ENCODE assay signal across 12 cellular contexts in the genomic region with DNA sequence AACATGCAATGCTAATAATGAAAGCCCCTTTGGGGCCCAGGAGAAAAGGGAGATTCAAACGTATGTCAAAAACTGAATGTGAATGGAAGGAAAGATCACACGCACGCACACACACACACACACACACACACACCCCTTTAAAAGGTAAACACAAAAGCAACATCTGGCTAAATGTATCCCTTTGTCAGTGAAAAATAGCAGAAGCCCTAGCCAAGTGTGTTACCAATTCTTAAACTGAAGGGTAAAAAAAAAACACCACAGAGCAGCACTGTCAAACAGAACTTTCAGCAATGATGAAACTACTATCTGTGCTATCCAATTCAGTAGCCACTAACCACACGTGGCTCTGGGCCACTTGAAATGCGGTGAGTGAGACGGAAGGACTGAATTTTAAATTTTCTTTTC. TPM values are rescaled to one million over a fixed set of nuclear protein-coding genes. Genes with fewer than 3 reads are reported as not detected.
A peak's percentile ranks its signal among the peaks of the same experiment; 100 is the strongest.
DNase-seq lines count a peak whose midpoint lies in the region; ATAC-seq, FAIRE-seq and TF ChIP-seq lines count a peak whose summit lies in the region.
"Had no signal": no experiment of that assay in that cellular context is flagged by ENCODE, and none has a peak within 500 bp of the region (broad histone marks: within the 10 kb centered on the region; RNA-seq: fewer than 3 reads in every experiment).

No MANE protein-coding gene starts in this region.

- peak overlapping the region; percentile 38 for H3K4me3 Mint-ChIP-seq in T-helper 2 cell treated with Interferon-gamma antibody and Interleukin-4, amounts not matched to agents 5 μg/mL and 100 μg/mL, for 36 hours
- H3K4me3 Mint-ChIP-seq in glutamatergic neuron (ENCODE audit: unreplicated experiment) = no peak overlapping the region

- no peak for DNase-seq in DND-41
- DNase-seq in T-helper 2 cell treated with Interferon-gamma antibody and Interleukin-4, amounts not matched to agents 5 μg/mL and 100 μg/mL, for 36 hours (ENCODE audit: low spot score) = no peak
- DNase-seq in glutamatergic neuron = no peak
- no peak for DNase-seq in urothelium cell line (ENCODE audit: low spot score)
- DNase-seq in DMS 273 (lab: John Stamatoyannopoulos, UW; ENCODE audit: unreplicated experiment) = no peak
- no peak for DNase-seq in UCSD-AML1 (lab: John Stamatoyannopoulos, UW; ENCODE audit: unreplicated experiment)
- DNase-seq: DMS79, Kasumi-1 had no signal

- H3K27me3 Mint-ChIP-seq in T-helper 2 cell treated with Interferon-gamma antibody and Interleukin-4, amounts not matched to agents 5 μg/mL and 100 μg/mL, for 36 hours (ENCODE audit: low read depth) = no peaks in the 10 kb centered on the region
- peaks cover 2% of the 10 kb centered on the region for H3K27me3 Mint-ChIP-seq in glutamatergic neuron (ENCODE audit: unreplicated experiment)

- no peaks in the 10 kb centered on the region for H3K9me3 Mint-ChIP-seq in T-helper 2 cell treated with Interferon-gamma antibody and Interleukin-4, amounts not matched to agents 5 μg/mL and 100 μg/mL, for 36 hours
- peaks cover 6% of the 10 kb centered on the region for H3K9me3 Mint-ChIP-seq in glutamatergic neuron (ENCODE audit: unreplicated experiment)

- H3K4me2 ChIP-seq in DND-41 (ENCODE audit: insufficient read depth, low read length) = peak overlapping the region; percentile 1; the same call in 1 of the 2 replicates

- no peak for FAIRE-seq in urothelium cell line (lab: Jason Lieb, UNC)

- H3K36me3 Mint-ChIP-seq in T-helper 2 cell treated with Interferon-gamma antibody and Interleukin-4, amounts not matched to agents 5 μg/mL and 100 μg/mL, for 36 hours (ENCODE audit: low read depth) = peaks cover 32% of the 10 kb centered on the region
- peaks cover 9% of the 10 kb centered on the region for H3K36me3 Mint-ChIP-seq in glutamatergic neuron (ENCODE audit: unreplicated experiment)

- peaks cover 97% of the 10 kb centered on the region for H3K79me2 ChIP-seq in DND-41 (ENCODE audit: insufficient read depth, low read length)

- H2AFZ ChIP-seq in DND-41 (ENCODE audit: low read depth, low read length) = no peak overlapping the region

- H4K20me1 ChIP-seq in DND-41 (ENCODE audit: insufficient read depth, low read length) = peaks cover 46% of the 10 kb centered on the region

- TF ChIP-seq CTCF in DND-41 (IDR thresholded peaks at IDR 0.05; ENCODE audit: borderline replicate concordance, extremely low read depth, low read length, poor library complexity, severe bottlenecking) (no peak), glutamatergic neuron (IDR thresholded peaks at IDR 0.05; ENCODE audit: partially characterized antibody, unreplicated experiment) (no peak), gastroesophageal sphincter (IDR thresholded peaks at IDR 0.05) (no peak)

- H3K9me3 ChIP-seq in DND-41 (ENCODE audit: insufficient read depth, low read length, severe bottlenecking) (no peaks in the 10 kb centered on the region), gastroesophageal sphincter (no peaks in the 10 kb centered on the region)
- H3K9me3 ChIP-seq: prostate gland had no signal

- no peak for TF ChIP-seq POLR2A in gastroesophageal sphincter (IDR thresholded peaks at IDR 0.05)

- H3K4me1 Mint-ChIP-seq in T-helper 2 cell treated with Interferon-gamma antibody and Interleukin-4, amounts not matched to agents 5 μg/mL and 100 μg/mL, for 36 hours (ENCODE audit: low read depth) = peaks cover 61% of the 10 kb centered on the region
- peaks cover 32% of the 10 kb centered on the region for H3K4me1 Mint-ChIP-seq in glutamatergic neuron (ENCODE audit: low read depth, unreplicated experiment)

- H3K27ac ChIP-seq in DND-41 (ENCODE audit: low read length) (no peak overlapping the region), gastroesophageal sphincter (peak overlapping the region in 1 of 4 donors; percentile 96)
- H3K27ac ChIP-seq: prostate gland had no signal

- H3K36me3 ChIP-seq in DND-41 (ENCODE audit: insufficient read depth, low read length) = peaks cover 28% of the 10 kb centered on the region
- H3K36me3 ChIP-seq in gastroesophageal sphincter = no peaks in the 10 kb centered on the region
- H3K36me3 ChIP-seq: prostate gland had no signal

- TF ChIP-seq EP300 in gastroesophageal sphincter (IDR thresholded peaks at IDR 0.05) = no peak

- 14 to 41% methylated on average over 5 to 6 of the region's 6 CpGs for WGBS in gastroesophageal sphincter (ENCODE audit: low coverage in 1 of 2), 2 donors

- H3K4me3 ChIP-seq in DND-41 (ENCODE audit: low read depth in 1 of 2, low read length in 2 of 2) = no peak overlapping the region
- H3K4me3 ChIP-seq in gastroesophageal sphincter = no peak overlapping the region
- H3K4me3 ChIP-seq: prostate gland had no signal

- H3K9ac ChIP-seq in DND-41 (ENCODE audit: low read depth, low read length) = no peak overlapping the region

- ATAC-seq in DND-41 (ENCODE audit: insufficient read depth, low read depth) (no peak), GM19395 (IDR thresholded peaks at IDR 0.05; ENCODE audit: unreplicated experiment) (peak; percentile 9), gastroesophageal sphincter (no peak)
- ATAC-seq: esophagus mucosa had no signal

- H3K27ac Mint-ChIP-seq in T-helper 2 cell treated with Interferon-gamma antibody and Interleukin-4, amounts not matched to agents 5 μg/mL and 100 μg/mL, for 36 hours = peak overlapping the region; percentile 66
- H3K27ac Mint-ChIP-seq in glutamatergic neuron (ENCODE audit: unreplicated experiment) = peak overlapping the region; percentile 7

- H3K4me1 ChIP-seq in DND-41 (ENCODE audit: insufficient read depth, low read length) (peaks cover 44% of the 10 kb centered on the region), gastroesophageal sphincter (peaks cover 16 to 76% (median 31%) of the 10 kb centered on the region in 3 donors)
- H3K4me1 ChIP-seq: prostate gland had no signal

- H3K27me3 ChIP-seq in DND-41 (ENCODE audit: insufficient read depth, low read length, poor library complexity) (no peaks in the 10 kb centered on the region), gastroesophageal sphincter (no peaks in the 10 kb centered on the region)

RNA-seq across cellular contexts. Expression of a gene that starts 4.9 kb away (rescaled TPM):
- total RNA-seq in glutamatergic neuron (ENCODE audit: unreplicated experiment) (6.4 TPM), gastroesophageal sphincter (100 to 1,000 TPM in 1 of 4 donors, 10 to 100 TPM in 3; 30.6 to 110 (median 68.2) TPM)
